ENCODE assay signal across 7 cellular contexts in genomic region chr10:28250782-28251181, GRCh38. TPM values are rescaled to one million over a fixed set of nuclear protein-coding genes. Genes with fewer than 3 reads are reported as not detected.
DNase-seq lines count a peak whose midpoint lies in the region; ATAC-seq and TF ChIP-seq lines count a peak whose summit lies in the region.

No MANE protein-coding gene starts in this region.

- no peak overlapping the region for H3K27ac ChIP-seq in parathyroid adenoma

- no peak overlapping the region for H2AFZ ChIP-seq in parathyroid adenoma

- H3K36me3 ChIP-seq in parathyroid adenoma (ENCODE audit: control insufficient read depth, insufficient read depth, low read length): no peaks in the 10 kb centered on the region

- H3K27me3 ChIP-seq in parathyroid adenoma (ENCODE audit: control insufficient read depth, insufficient read depth, low read length): no peaks in the 10 kb centered on the region

- ATAC-seq in GM19395 (IDR thresholded peaks at IDR 0.05; ENCODE audit: unreplicated experiment): no peak

- intact Hi-C loops in lower leg skin (cut with DNase I; ENCODE audit: low total_unique reads): loop anchor here (5.0 kb wide), 1 partner anchor 132 kb away; no protein-coding TSS in a partner anchor

- no peak for TF ChIP-seq POLR2A in lower leg skin (IDR thresholded peaks at IDR 0.05)

- in situ Hi-C loops in G401 (cut with HindIII; ENCODE audit: low sequenced_read_pairs): no loop called here

- DNase-seq in G401 (ENCODE audit: low spot score): peak; percentile 59
- DNase-seq in NCI-H1105 (lab: John Stamatoyannopoulos, UW): peak; percentile 12
- DNase-seq in epidermal melanocyte (ENCODE audit: insufficient read length, low spot score): peak; percentile 23
- DNase-seq in activated CD8-positive, alpha-beta memory T cell treated with anti-CD3 and anti-CD28 coated beads, Interleukin-2, amount 50 U/mL, for 4 hours: no peak
- no peak for DNase-seq in lower leg skin (ENCODE audit: low spot score in 2 of 2)

- H3K79me2 ChIP-seq in parathyroid adenoma: no peaks in the 10 kb centered on the region

- no peaks in the 10 kb centered on the region for H3K4me1 ChIP-seq in parathyroid adenoma

- TF ChIP-seq CTCF in parathyroid adenoma (IDR thresholded peaks at IDR 0.05) (peak; percentile 59), lower leg skin (IDR thresholded peaks at IDR 0.05) (no peak)

- H3K4me3 ChIP-seq in parathyroid adenoma (ENCODE audit: low read depth, low read length) (no peak overlapping the region), lower leg skin (ENCODE audit: low read depth, poor library complexity, severe bottlenecking) (no peak overlapping the region)

- no peak overlapping the region for H3K9ac ChIP-seq in parathyroid adenoma

- no peak overlapping the region for H3K4me2 ChIP-seq in parathyroid adenoma (ENCODE audit: low read length)

- H3K9me3 ChIP-seq in parathyroid adenoma (ENCODE audit: control insufficient read depth, low read length): no peaks in the 10 kb centered on the region

RNA-seq across cellular contexts. Expression of gene MPP7, which starts 52.1 kb away (rescaled TPM):
- total RNA-seq in G401 (2014; rRNA removed; shearing (Covaris generic)): 0.31 TPM in 1 of 2 replicates, not detected in the other
- total RNA-seq in lower leg skin: 10 to 100 TPM; 48.2 to 66.7 (median 59.0) TPM

Comparison
In these comparisons a context has a peak if more than half of its experiments do, and no peak if none do; other contexts are left out.
1. DNase-seq: peak in G401 (single experiment), NCI-H1105 (single experiment) and epidermal melanocyte (single experiment); none in activated CD8-positive, alpha-beta memory T cell treated with anti-CD3 and anti-CD28 coated beads, Interleukin-2, amount 50 U/mL, for 4 hours (single experiment) and lower leg skin (0 of 2).
2. RNA of gene MPP7, which starts 52.1 kb away (total RNA-seq): 48.2 to 66.7 TPM in lower leg skin; 0.31 TPM in G401; every median in the first group is over 10 times any median in the second.